2 cellular contexts compared by ENCODE assay signal in the genomic region with DNA sequence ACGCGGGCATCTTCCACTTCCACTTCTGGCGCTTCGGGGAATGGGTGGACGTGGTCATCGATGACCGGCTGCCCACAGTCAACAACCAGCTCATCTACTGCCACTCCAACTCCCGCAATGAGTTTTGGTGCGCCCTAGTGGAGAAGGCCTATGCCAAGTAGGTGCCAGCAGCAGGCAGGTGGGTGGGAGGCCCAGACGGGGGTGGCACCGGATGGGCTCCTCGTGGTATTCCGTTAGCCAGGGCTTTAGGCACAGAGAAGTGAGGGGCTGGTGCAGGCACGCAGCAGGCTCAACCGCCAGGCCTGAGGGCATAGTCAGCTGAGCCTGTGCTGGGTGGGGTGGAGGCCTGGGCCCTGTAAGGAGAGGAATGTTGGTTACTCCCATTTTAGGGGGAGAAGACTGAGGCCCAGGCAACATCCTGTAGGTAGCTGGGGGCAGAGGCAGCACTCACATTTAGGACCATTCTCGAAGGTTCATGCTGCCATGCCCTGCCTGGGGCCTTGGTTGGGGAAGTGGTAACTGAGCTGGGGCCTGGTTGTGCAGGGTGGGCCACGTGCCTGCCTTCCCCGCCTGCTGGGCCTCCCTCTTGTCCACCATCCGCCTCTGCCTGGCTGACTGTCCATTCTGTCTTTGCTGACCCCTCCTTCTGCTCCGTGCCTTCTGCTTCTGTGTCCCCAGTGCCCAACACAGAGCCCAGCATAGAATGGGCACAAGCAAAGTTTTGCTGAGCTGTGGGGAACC.
TF ChIP-seq lines count a peak whose summit lies in the region.

No MANE protein-coding gene starts in this region.

TF ChIP-seq in HCT116, 20 proteins besides CTCF, POLR2A, EP300 and RAD21:
- no peak for TF ChIP-seq ZFX (IDR thresholded peaks at IDR 0.05)
- no peak for TF ChIP-seq SIN3A (IDR thresholded peaks at IDR 0.05; ENCODE audit: low read depth)
- TF ChIP-seq, protein P1, sequence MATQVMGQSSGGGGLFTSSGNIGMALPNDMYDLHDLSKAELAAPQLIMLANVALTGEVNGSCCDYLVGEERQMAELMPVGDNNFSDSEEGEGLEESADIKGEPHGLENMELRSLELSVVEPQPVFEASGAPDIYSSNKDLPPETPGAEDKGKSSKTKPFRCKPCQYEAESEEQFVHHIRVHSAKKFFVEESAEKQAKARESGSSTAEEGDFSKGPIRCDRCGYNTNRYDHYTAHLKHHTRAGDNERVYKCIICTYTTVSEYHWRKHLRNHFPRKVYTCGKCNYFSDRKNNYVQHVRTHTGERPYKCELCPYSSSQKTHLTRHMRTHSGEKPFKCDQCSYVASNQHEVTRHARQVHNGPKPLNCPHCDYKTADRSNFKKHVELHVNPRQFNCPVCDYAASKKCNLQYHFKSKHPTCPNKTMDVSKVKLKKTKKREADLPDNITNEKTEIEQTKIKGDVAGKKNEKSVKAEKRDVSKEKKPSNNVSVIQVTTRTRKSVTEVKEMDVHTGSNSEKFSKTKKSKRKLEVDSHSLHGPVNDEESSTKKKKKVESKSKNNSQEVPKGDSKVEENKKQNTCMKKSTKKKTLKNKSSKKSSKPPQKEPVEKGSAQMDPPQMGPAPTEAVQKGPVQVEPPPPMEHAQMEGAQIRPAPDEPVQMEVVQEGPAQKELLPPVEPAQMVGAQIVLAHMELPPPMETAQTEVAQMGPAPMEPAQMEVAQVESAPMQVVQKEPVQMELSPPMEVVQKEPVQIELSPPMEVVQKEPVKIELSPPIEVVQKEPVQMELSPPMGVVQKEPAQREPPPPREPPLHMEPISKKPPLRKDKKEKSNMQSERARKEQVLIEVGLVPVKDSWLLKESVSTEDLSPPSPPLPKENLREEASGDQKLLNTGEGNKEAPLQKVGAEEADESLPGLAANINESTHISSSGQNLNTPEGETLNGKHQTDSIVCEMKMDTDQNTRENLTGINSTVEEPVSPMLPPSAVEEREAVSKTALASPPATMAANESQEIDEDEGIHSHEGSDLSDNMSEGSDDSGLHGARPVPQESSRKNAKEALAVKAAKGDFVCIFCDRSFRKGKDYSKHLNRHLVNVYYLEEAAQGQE (IDR thresholded peaks at IDR 0.05; ENCODE audit: low read depth), result no peak
- no peak for TF ChIP-seq ZNF274 (IDR thresholded peaks at IDR 0.05; ENCODE audit: low read depth, low read length)
- TF ChIP-seq, protein P2, sequence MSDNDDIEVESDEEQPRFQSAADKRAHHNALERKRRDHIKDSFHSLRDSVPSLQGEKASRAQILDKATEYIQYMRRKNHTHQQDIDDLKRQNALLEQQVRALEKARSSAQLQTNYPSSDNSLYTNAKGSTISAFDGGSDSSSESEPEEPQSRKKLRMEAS (IDR thresholded peaks at IDR 0.05), result no peak
- no peak for TF ChIP-seq SP1 (IDR thresholded peaks at IDR 0.05; ENCODE audit: low read depth)
- TF ChIP-seq ELF1 (IDR thresholded peaks at IDR 0.05; ENCODE audit: borderline replicate concordance, low read depth), result no peak
- TF ChIP-seq CBX3 (IDR thresholded peaks at IDR 0.05; ENCODE audit: low read depth), result no peak
- no peak for TF ChIP-seq SRF (IDR thresholded peaks at IDR 0.05; ENCODE audit: low read depth)
- TF ChIP-seq JUND (IDR thresholded peaks at IDR 0.05), result no peak
- TF ChIP-seq, protein P3, sequence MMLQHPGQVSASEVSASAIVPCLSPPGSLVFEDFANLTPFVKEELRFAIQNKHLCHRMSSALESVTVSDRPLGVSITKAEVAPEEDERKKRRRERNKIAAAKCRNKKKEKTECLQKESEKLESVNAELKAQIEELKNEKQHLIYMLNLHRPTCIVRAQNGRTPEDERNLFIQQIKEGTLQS (IDR thresholded peaks at IDR 0.05), result no peak
- no peak for TF ChIP-seq FOSL1 (IDR thresholded peaks at IDR 0.05; ENCODE audit: low read depth)
- TF ChIP-seq EZH2 (IDR thresholded peaks at IDR 0.05), result no peak
- TF ChIP-seq YY1 (IDR thresholded peaks at IDR 0.05; ENCODE audit: extremely low read depth, insufficient replicate concordance, low read depth, low read length), result no peak
- TF ChIP-seq POLR2AphosphoS5 (IDR thresholded peaks at IDR 0.05; ENCODE audit: low read depth, low read length), result no peak
- TF ChIP-seq TCF7L2 (IDR thresholded peaks at IDR 0.05; ENCODE audit: borderline replicate concordance, extremely low read depth, insufficient read depth, insufficient read length), result no peak

TF ChIP-seq in K562, 482 proteins besides CTCF, POLR2A, EP300 and RAD21:
- TF ChIP-seq, protein P4, sequence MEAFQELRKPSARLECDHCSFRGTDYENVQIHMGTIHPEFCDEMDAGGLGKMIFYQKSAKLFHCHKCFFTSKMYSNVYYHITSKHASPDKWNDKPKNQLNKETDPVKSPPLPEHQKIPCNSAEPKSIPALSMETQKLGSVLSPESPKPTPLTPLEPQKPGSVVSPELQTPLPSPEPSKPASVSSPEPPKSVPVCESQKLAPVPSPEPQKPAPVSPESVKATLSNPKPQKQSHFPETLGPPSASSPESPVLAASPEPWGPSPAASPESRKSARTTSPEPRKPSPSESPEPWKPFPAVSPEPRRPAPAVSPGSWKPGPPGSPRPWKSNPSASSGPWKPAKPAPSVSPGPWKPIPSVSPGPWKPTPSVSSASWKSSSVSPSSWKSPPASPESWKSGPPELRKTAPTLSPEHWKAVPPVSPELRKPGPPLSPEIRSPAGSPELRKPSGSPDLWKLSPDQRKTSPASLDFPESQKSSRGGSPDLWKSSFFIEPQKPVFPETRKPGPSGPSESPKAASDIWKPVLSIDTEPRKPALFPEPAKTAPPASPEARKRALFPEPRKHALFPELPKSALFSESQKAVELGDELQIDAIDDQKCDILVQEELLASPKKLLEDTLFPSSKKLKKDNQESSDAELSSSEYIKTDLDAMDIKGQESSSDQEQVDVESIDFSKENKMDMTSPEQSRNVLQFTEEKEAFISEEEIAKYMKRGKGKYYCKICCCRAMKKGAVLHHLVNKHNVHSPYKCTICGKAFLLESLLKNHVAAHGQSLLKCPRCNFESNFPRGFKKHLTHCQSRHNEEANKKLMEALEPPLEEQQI (IDR thresholded peaks at IDR 0.05), result no peak
- no peak for TF ChIP-seq IRF2 (CRISPR knock-in tag; IDR thresholded peaks at IDR 0.05)
- TF ChIP-seq ELF2 (CRISPR knock-in tag; IDR thresholded peaks at IDR 0.05), result no peak
- TF ChIP-seq, protein P5, sequence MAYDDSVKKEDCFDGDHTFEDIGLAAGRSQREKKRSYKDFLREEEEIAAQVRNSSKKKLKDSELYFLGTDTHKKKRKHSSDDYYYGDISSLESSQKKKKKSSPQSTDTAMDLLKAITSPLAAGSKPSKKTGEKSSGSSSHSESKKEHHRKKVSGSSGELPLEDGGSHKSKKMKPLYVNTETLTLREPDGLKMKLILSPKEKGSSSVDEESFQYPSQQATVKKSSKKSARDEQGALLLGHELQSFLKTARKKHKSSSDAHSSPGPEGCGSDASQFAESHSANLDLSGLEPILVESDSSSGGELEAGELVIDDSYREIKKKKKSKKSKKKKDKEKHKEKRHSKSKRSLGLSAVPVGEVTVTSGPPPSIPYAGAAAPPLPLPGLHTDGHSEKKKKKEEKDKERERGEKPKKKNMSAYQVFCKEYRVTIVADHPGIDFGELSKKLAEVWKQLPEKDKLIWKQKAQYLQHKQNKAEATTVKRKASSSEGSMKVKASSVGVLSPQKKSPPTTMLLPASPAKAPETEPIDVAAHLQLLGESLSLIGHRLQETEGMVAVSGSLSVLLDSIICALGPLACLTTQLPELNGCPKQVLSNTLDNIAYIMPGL (CRISPR knock-in tag; IDR thresholded peaks at IDR 0.05), result no peak
- TF ChIP-seq ZNF263 (CRISPR knock-in tag; IDR thresholded peaks at IDR 0.05; ENCODE audit: borderline replicate concordance), result no peak
- no peak for TF ChIP-seq SMARCB1 (IDR thresholded peaks at IDR 0.05; ENCODE audit: insufficient read length, low read depth)
- no peak for TF ChIP-seq ZNF79 (CRISPR knock-in tag; IDR thresholded peaks at IDR 0.05; ENCODE audit: low read depth)
- TF ChIP-seq GABPB2 (CRISPR knock-in tag; conservative IDR thresholded peaks at IDR 0.05), result no peak
- TF ChIP-seq GTF2E2 (tag; IDR thresholded peaks at IDR 0.05), result no peak
- TF ChIP-seq KAT8 (IDR thresholded peaks at IDR 0.05; ENCODE audit: low read depth), result no peak
- TF ChIP-seq, protein P6, sequence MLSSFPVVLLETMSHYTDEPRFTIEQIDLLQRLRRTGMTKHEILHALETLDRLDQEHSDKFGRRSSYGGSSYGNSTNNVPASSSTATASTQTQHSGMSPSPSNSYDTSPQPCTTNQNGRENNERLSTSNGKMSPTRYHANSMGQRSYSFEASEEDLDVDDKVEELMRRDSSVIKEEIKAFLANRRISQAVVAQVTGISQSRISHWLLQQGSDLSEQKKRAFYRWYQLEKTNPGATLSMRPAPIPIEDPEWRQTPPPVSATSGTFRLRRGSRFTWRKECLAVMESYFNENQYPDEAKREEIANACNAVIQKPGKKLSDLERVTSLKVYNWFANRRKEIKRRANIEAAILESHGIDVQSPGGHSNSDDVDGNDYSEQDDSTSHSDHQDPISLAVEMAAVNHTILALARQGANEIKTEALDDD (IDR thresholded peaks at IDR 0.05), result no peak
- no peak for TF ChIP-seq TOE1 (IDR thresholded peaks at IDR 0.05; ENCODE audit: borderline replicate concordance)
- TF ChIP-seq TOE1 (CRISPR knock-in tag; IDR thresholded peaks at IDR 0.05; ENCODE audit: borderline replicate concordance, low read depth), result no peak
- TF ChIP-seq, protein P7, sequence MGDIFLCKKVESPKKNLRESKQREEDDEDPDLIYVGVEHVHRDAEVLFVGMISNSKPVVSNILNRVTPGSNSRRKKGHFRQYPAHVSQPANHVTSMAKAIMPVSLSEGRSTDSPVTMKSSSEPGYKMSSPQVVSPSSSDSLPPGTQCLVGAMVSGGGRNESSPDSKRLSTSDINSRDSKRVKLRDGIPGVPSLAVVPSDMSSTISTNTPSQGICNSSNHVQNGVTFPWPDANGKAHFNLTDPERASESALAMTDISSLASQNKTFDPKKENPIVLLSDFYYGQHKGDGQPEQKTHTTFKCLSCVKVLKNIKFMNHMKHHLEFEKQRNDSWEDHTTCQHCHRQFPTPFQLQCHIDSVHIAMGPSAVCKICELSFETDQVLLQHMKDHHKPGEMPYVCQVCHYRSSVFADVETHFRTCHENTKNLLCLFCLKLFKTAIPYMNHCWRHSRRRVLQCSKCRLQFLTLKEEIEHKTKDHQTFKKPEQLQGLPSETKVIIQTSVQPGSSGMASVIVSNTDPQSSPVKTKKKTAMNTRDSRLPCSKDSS (IDR thresholded peaks at IDR 0.05; ENCODE audit: low read depth, partially characterized antibody), result no peak
- no peak for TF ChIP-seq POLR2AphosphoS2 (IDR thresholded peaks at IDR 0.05; ENCODE audit: low read length)
- no peak for TF ChIP-seq ZBTB7A (IDR thresholded peaks at IDR 0.05; ENCODE audit: borderline replicate concordance, control insufficient read depth, low read depth, low read length)
- no peak for TF ChIP-seq RAD51 (IDR thresholded peaks at IDR 0.05; ENCODE audit: borderline replicate concordance, low read depth)
- TF ChIP-seq, protein P8, sequence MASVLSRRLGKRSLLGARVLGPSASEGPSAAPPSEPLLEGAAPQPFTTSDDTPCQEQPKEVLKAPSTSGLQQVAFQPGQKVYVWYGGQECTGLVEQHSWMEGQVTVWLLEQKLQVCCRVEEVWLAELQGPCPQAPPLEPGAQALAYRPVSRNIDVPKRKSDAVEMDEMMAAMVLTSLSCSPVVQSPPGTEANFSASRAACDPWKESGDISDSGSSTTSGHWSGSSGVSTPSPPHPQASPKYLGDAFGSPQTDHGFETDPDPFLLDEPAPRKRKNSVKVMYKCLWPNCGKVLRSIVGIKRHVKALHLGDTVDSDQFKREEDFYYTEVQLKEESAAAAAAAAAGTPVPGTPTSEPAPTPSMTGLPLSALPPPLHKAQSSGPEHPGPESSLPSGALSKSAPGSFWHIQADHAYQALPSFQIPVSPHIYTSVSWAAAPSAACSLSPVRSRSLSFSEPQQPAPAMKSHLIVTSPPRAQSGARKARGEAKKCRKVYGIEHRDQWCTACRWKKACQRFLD (CRISPR knock-in tag; IDR thresholded peaks at IDR 0.05), result no peak
